ENCODE assay signal across 13 cellular contexts in genomic region chr5:126103872-126104271, GRCh38.
A peak's percentile ranks its signal among the peaks of the same experiment; 100 is the strongest.
DNase-seq lines count a peak whose midpoint lies in the region; ATAC-seq and TF ChIP-seq lines count a peak whose summit lies in the region.
"Had no signal": no experiment of that assay in that cellular context is flagged by ENCODE, and none has a peak within 500 bp of the region (broad histone marks: within the 10 kb centered on the region; RNA-seq: fewer than 3 reads in every experiment).

No MANE protein-coding gene starts in this region.

- H3K4me1 ChIP-seq in KMS-11 (ENCODE audit: low read depth, poor library complexity, severe bottlenecking): peaks cover 29% of the 10 kb centered on the region
- H3K4me1 ChIP-seq: BE2C had no signal

- no peak overlapping the region for H3K9ac ChIP-seq in KMS-11

- ATAC-seq in activated T-helper 17 cell treated with anti-CD3 and anti-CD28 coated beads, Interleukin-2, amount 50 U/mL, for 72 hours (replicated peaks): peak; percentile 16

- no peak overlapping the region for H3K27ac ChIP-seq in KMS-11
- H3K27ac ChIP-seq: C4-2B had no signal

- H3K27ac Mint-ChIP-seq in activated T-helper 17 cell treated with anti-CD3 and anti-CD28 coated beads, Interleukin-2, amount 50 U/mL, for 72 hours: no peak overlapping the region
- H3K27ac Mint-ChIP-seq in HFFc6: no peak overlapping the region
- H3K27ac Mint-ChIP-seq: CD4-positive, alpha-beta memory T cell; IgD-negative memory B cell had no signal

- H4K20me1 ChIP-seq in KMS-11 (ENCODE audit: insufficient read depth): no peaks in the 10 kb centered on the region

- no peak overlapping the region for H3K4me3 Mint-ChIP-seq in activated T-helper 17 cell treated with anti-CD3 and anti-CD28 coated beads, Interleukin-2, amount 50 U/mL, for 72 hours
- no peak overlapping the region for H3K4me3 Mint-ChIP-seq in HFFc6
- H3K4me3 Mint-ChIP-seq: CD4-positive, alpha-beta memory T cell; IgD-negative memory B cell had no signal

- H3K27me3 ChIP-seq in KMS-11 (ENCODE audit: insufficient read depth, low read depth): no peaks in the 10 kb centered on the region
- H3K27me3 ChIP-seq: BE2C had no signal

- H3K27me3 Mint-ChIP-seq in activated T-helper 17 cell treated with anti-CD3 and anti-CD28 coated beads, Interleukin-2, amount 50 U/mL, for 72 hours: no peaks in the 10 kb centered on the region
- H3K27me3 Mint-ChIP-seq in HFFc6 (ENCODE audit: insufficient read depth): no peaks in the 10 kb centered on the region
- H3K27me3 Mint-ChIP-seq: CD4-positive, alpha-beta memory T cell; IgD-negative memory B cell had no signal

- no peaks in the 10 kb centered on the region for H3K9me3 Mint-ChIP-seq in activated T-helper 17 cell treated with anti-CD3 and anti-CD28 coated beads, Interleukin-2, amount 50 U/mL, for 72 hours
- H3K9me3 Mint-ChIP-seq in HFFc6: peaks cover 5% of the 10 kb centered on the region
- H3K9me3 Mint-ChIP-seq: IgD-negative memory B cell had no signal

- peak; percentile 45 for DNase-seq in DMS53 treated with DMSO at 0.1 percent for 48 hours (lab: John Stamatoyannopoulos, UW; ENCODE audit: unreplicated experiment)
- DNase-seq in GOT3 (lab: John Stamatoyannopoulos, UW): no peak
- DNase-seq in HuH-7 (ENCODE audit: low spot score): no peak
- no peak for DNase-seq in HFFc6
- no peak for DNase-seq in T1000 (lab: John Stamatoyannopoulos, UW)
- DNase-seq: BE2C; CD4-positive, alpha-beta memory T cell; HCEC 1CT; KG1 had no signal

- peak overlapping the region; percentile 5; the same call in 1 of the 2 replicates for H3K4me2 ChIP-seq in KMS-11

- no peak overlapping the region for H2AFZ ChIP-seq in KMS-11 (ENCODE audit: low read depth)

- TF ChIP-seq CTCF in KMS-11 (conservative IDR thresholded peaks at IDR 0.05; ENCODE audit: low read depth, low read length) (no peak), HFFc6 (IDR thresholded peaks at IDR 0.05) (no peak)

- H3K4me3 ChIP-seq in KMS-11 (IDR thresholded peaks at IDR 0.05; ENCODE audit: insufficient read depth, low read depth, low read length): no peak overlapping the region

- no peaks in the 10 kb centered on the region for H3K36me3 ChIP-seq in KMS-11 (ENCODE audit: insufficient read depth)
- H3K36me3 ChIP-seq: BE2C had no signal

- H3K36me3 Mint-ChIP-seq in activated T-helper 17 cell treated with anti-CD3 and anti-CD28 coated beads, Interleukin-2, amount 50 U/mL, for 72 hours (ENCODE audit: low read depth): no peaks in the 10 kb centered on the region
- no peaks in the 10 kb centered on the region for H3K36me3 Mint-ChIP-seq in HFFc6 (ENCODE audit: low read depth)
- H3K36me3 Mint-ChIP-seq: CD4-positive, alpha-beta memory T cell; IgD-negative memory B cell had no signal

- no peaks in the 10 kb centered on the region for H3K79me2 ChIP-seq in KMS-11 (ENCODE audit: insufficient read depth, low read depth)

- H3K4me1 Mint-ChIP-seq in activated T-helper 17 cell treated with anti-CD3 and anti-CD28 coated beads, Interleukin-2, amount 50 U/mL, for 72 hours: no peaks in the 10 kb centered on the region
- H3K4me1 Mint-ChIP-seq in HFFc6 (ENCODE audit: low read depth): no peaks in the 10 kb centered on the region
- H3K4me1 Mint-ChIP-seq: CD4-positive, alpha-beta memory T cell; IgD-negative memory B cell had no signal
